18 cellular contexts compared by ENCODE assay signal in the genomic region with DNA sequence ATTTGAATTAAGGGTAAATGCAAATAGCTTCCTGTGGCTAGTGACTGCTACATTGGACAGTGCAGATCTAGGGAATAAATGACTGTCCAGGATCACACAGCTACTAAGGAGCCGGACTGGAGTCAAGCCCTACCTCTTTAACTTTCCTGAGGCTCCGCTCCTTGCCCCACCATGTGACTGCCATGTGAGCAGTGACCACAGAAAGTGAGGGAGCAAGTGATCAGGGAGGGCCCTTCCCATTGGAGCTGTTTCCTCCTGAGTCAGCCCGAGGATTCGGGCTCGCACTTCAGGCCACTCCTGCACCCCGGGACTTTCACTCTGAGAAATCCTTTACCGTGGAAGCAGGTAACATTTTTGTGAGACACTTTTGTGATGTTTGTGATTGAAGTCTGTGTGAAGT.
"Had no signal": no experiment of that assay in that cellular context is flagged by ENCODE, and none has a peak within 500 bp of the region (broad histone marks: within the 10 kb centered on the region; RNA-seq: fewer than 3 reads in every experiment).

No MANE protein-coding gene starts in this region.

- H3K36me3 ChIP-seq: adrenal gland, cardiac muscle cell, right atrium auricular region, upper lobe of left lung had no signal

- H3K27ac ChIP-seq: adrenal gland, cardiac muscle cell, dorsolateral prefrontal cortex, hepatocyte, right atrium auricular region, upper lobe of left lung had no signal

- ATAC-seq: left lobe of liver; naive thymus-derived CD8-positive, alpha-beta T cell had no signal

- H3K4me1 ChIP-seq: adrenal gland, right atrium auricular region, upper lobe of left lung had no signal

- H3K27me3 ChIP-seq: adrenal gland, cardiac muscle cell, hepatocyte, right atrium auricular region, upper lobe of left lung had no signal

- H3K9me3 ChIP-seq: adrenal gland, right atrium auricular region, upper lobe of left lung had no signal

- H3K4me3 ChIP-seq: adrenal gland, cardiac muscle cell, dorsolateral prefrontal cortex, hepatocyte, right atrium auricular region, upper lobe of left lung had no signal

- DNase-seq: activated CD4-positive, alpha-beta T cell treated with anti-CD3 and anti-CD28 coated beads, Interleukin-2, amount 10 ng/mL, durations not matched to agents 7 days and 5 days; activated CD4-positive, CD25-positive, alpha-beta regulatory T cell; activated naive CD4-positive, alpha-beta T cell treated with anti-CD3 and anti-CD28 coated beads, Interleukin-2, amount 50 U/mL, for 16 hours; dorsolateral prefrontal cortex; endodermal cell; islet precursor cell; mammary epithelial cell; naive thymus-derived CD8-positive, alpha-beta T cell; posterior cingulate gyrus; stimulated activated CD4-positive, alpha-beta T cell treated with anti-CD3 and anti-CD28 coated beads, Interleukin-4, amount 100 ng/mL, for 24 hours; stimulated activated naive CD4-positive, alpha-beta T cell; SW 1271; upper lobe of left lung had no signal
